In the genomic region with DNA sequence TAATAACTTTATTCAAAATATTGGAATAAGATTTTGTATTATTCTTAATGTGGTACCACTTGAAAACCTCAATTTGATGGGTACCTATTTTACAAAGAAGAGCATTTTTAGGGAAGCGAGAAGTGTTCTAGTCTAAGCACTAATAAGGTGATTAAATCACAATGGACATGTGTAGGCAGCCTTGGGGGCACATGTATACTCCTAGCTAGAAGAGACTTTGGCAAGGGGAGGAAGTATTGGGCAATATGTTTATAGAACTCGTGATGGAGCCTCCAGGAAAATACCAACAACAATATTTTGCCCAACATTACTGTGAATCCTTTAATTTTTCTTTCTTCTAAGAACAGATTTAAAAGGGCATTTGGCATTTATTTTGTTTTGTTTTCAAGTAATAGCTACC, we compare ENCODE assay signal across 31 cellular contexts.
DNase-seq lines count a peak whose midpoint lies in the region; ATAC-seq, FAIRE-seq and TF ChIP-seq lines count a peak whose summit lies in the region.
"Had no signal": no experiment of that assay in that cellular context is flagged by ENCODE, and none has a peak within 500 bp of the region (broad histone marks: within the 10 kb centered on the region; RNA-seq: fewer than 3 reads in every experiment).

No MANE protein-coding gene starts in this region.

- POLR2A ChIA-PET in A549 (lab: Yijun Ruan, JAX) (no interaction called here), IMR-90 (lab: Charles Lee; ENCODE audit: unreplicated experiment) (no interaction called here)

- no peak overlapping the region for H2AK9ac ChIP-seq in IMR-90 (replicated peaks; ENCODE audit: low read depth, low read length, poor library complexity)

- CTCF ChIA-PET in A549 (lab: Yijun Ruan, JAX) = no interaction called here
- CTCF ChIA-PET in IMR-90 (lab: Yijun Ruan, JAX) = interaction anchor here (0.5 to 1.6 kb wide), 2 partner anchors 155 to 789 kb away, joined by 4 to 6 read pairs; no protein-coding TSS in a partner anchor

- no peak overlapping the region for H2AFZ ChIP-seq in IMR-90 (replicated peaks; ENCODE audit: low read length, poor library complexity)

- H3K9ac ChIP-seq in IMR-90 (ENCODE audit: low read depth, low read length) = no peak overlapping the region
- H3K9ac ChIP-seq in kidney (ENCODE audit: low read length in 2 of 2) = no peak overlapping the region

- no peak for FAIRE-seq in A549 (lab: Jason Lieb, UNC)
- no peak for FAIRE-seq in kidney (lab: Jason Lieb, UNC)
- FAIRE-seq: G401.6, HTR-8/SVneo, islet of Langerhans had no signal

- H4K91ac ChIP-seq in IMR-90 (ENCODE audit: insufficient read depth, low read depth, low read length) = no peak overlapping the region

- DNase-seq in A549 (ENCODE audit: low read depth in 1 of 2, low spot score in 1 of 2) (no peak), IMR-90 (no peak), epithelial cell of esophagus (ENCODE audit: low read depth) (peak; percentile 40), kidney (no peak), esophagus squamous epithelium (lab: John Stamatoyannopoulos, UW) (no peak)
- DNase-seq: activated CD4-positive, alpha-beta T cell treated with anti-CD3 and anti-CD28 coated beads for 48 hours; activated effector memory CD4-positive, alpha-beta T cell treated with anti-CD3 and anti-CD28 coated beads, Interleukin-2, amount 50 U/mL, for 16 hours; activated naive CD8-positive, alpha-beta T cell treated with anti-CD3 and anti-CD28 coated beads for 36 hours; activated T-cell treated with anti-CD3 and anti-CD28 coated beads, Interleukin-2, amount 50 U/mL, for 1 hour; colonic mucosa; effector CD4-positive, alpha-beta T cell; GOT3; left ventricle myocardium superior; naive thymus-derived CD8-positive, alpha-beta T cell; NCI-H146; NCI-H345; NCI-H748 treated with DMSO at 0.1 percent for 48 hours; nucleus accumbens; T1000; transverse colon had no signal

- no peak overlapping the region for H3K4me3 Mint-ChIP-seq in nephron
- H3K4me3 Mint-ChIP-seq: activated naive CD8-positive, alpha-beta T cell treated with anti-CD3 and anti-CD28 coated beads for 36 hours; mesothelial cell of epicardium; naive thymus-derived CD8-positive, alpha-beta T cell; stimulated activated memory B cell treated with anti-CD40 and anti-IgM and Interleukin-4, amounts not matched to agents 10 μg/mL and 1 μg/mL and 100 μg/mL, for 72 hours had no signal

- H3K4me1 Mint-ChIP-seq in nephron = peaks cover 37% of the 10 kb centered on the region
- H3K4me1 Mint-ChIP-seq: activated naive CD8-positive, alpha-beta T cell treated with anti-CD3 and anti-CD28 coated beads for 36 hours had no signal

- H2AK5ac ChIP-seq in IMR-90 (ENCODE audit: low read depth, low read length) = no peak overlapping the region

- no peaks in the 10 kb centered on the region for H3K27me3 Mint-ChIP-seq in nephron (ENCODE audit: low read depth)
- H3K27me3 Mint-ChIP-seq: activated naive CD8-positive, alpha-beta T cell treated with anti-CD3 and anti-CD28 coated beads for 36 hours; naive thymus-derived CD8-positive, alpha-beta T cell; stimulated activated memory B cell treated with anti-CD40 and anti-IgM and Interleukin-4, amounts not matched to agents 10 μg/mL and 1 μg/mL and 100 μg/mL, for 72 hours had no signal

- dilution Hi-C loops in IMR-90 (cut with HindIII; ENCODE audit: low sequenced_read_pairs, unreplicated experiment) = no loop called here

- no peak overlapping the region for H3K23ac ChIP-seq in IMR-90 (ENCODE audit: low read depth, low read length)

- in situ Hi-C loops in IMR-90 (cut with MboI; ENCODE audit: low sequenced_read_pairs) = no loop called here

- no peak overlapping the region for H2BK120ac ChIP-seq in IMR-90 (ENCODE audit: low read depth, low read length)

- H3K4ac ChIP-seq in IMR-90 (ENCODE audit: low read depth, low read length) = no peak overlapping the region

- BruUV-seq in IMR-90 (replicated peaks; lab: Mats Ljungman, UMichigan) = no TSS peak

- no peaks in the 10 kb centered on the region for H3K27me3 ChIP-seq in IMR-90 (ENCODE audit: control insufficient read depth, insufficient read depth, low read length)
- H3K27me3 ChIP-seq in esophagus squamous epithelium = no peaks in the 10 kb centered on the region
- H3K27me3 ChIP-seq: ascending aorta, colonic mucosa, SJCRH30, transverse colon had no signal

- peak overlapping the region; percentile 92 to 98 (median 95) for H3K27ac Mint-ChIP-seq in nephron
- H3K27ac Mint-ChIP-seq: activated naive CD8-positive, alpha-beta T cell treated with anti-CD3 and anti-CD28 coated beads for 36 hours; naive thymus-derived CD8-positive, alpha-beta T cell; stimulated activated memory B cell treated with anti-CD40 and anti-IgM and Interleukin-4, amounts not matched to agents 10 μg/mL and 1 μg/mL and 100 μg/mL, for 72 hours had no signal

- no peak overlapping the region for H3K18ac ChIP-seq in IMR-90 (ENCODE audit: low read depth, low read length)

- no peak overlapping the region for H3K27ac ChIP-seq in A549
- H3K27ac ChIP-seq in IMR-90 (ENCODE audit: insufficient read depth, low read length) = no peak overlapping the region
- H3K27ac ChIP-seq in kidney (ENCODE audit: low read depth in 2 of 2, low read length in 2 of 2) = no peak overlapping the region
- H3K27ac ChIP-seq in esophagus squamous epithelium = no peak overlapping the region
- H3K27ac ChIP-seq: ascending aorta, colonic mucosa, SJCRH30, transverse colon, VCaP had no signal

- peaks cover 10% of the 10 kb centered on the region for H3K9me3 Mint-ChIP-seq in nephron
- H3K9me3 Mint-ChIP-seq: activated naive CD8-positive, alpha-beta T cell treated with anti-CD3 and anti-CD28 coated beads for 36 hours had no signal

- intact Hi-C loops in IMR-90 (cut with micrococcal nuclease) (no loop called here), kidney (cut with DNase I) (no loop called here), esophagus squamous epithelium (cut with DNase I) (no loop called here)

- no peaks in the 10 kb centered on the region for H4K20me1 ChIP-seq in IMR-90 (ENCODE audit: insufficient read depth, low read length)

- no peaks in the 10 kb centered on the region for H3K79me1 ChIP-seq in IMR-90 (ENCODE audit: low read depth in 1 of 2, low read length in 2 of 2)

- no peak overlapping the region for H2BK20ac ChIP-seq in IMR-90 (ENCODE audit: low read depth, low read length)

- H3K4me2 ChIP-seq in A549 (peak overlapping the region; percentile 6; the same call in 2 of the 3 replicates), IMR-90 (ENCODE audit: low read depth, low read length) (no peak overlapping the region)

- TF ChIP-seq CTCF in A549 (IDR thresholded peaks at IDR 0.05) (no peak), IMR-90 (conservative IDR thresholded peaks at IDR 0.05; ENCODE audit: low read depth, low read length) (no peak), epithelial cell of esophagus (IDR thresholded peaks at IDR 0.05; ENCODE audit: insufficient read depth, low read depth, low read length, missing control alignments) (no peak), nephron (IDR thresholded peaks at IDR 0.05; ENCODE audit: unreplicated experiment in 3 of 3) (no peak), kidney (IDR thresholded peaks at IDR 0.05; ENCODE audit: borderline replicate concordance, extremely low read depth, insufficient read depth) (no peak), esophagus squamous epithelium (IDR thresholded peaks at IDR 0.05) (no peak)

- no peak overlapping the region for H3K14ac ChIP-seq in IMR-90 (replicated peaks; ENCODE audit: low read depth, low read length)

- no peak overlapping the region for H4K5ac ChIP-seq in IMR-90 (ENCODE audit: low read depth, low read length)

- TF ChIP-seq RAD21 in A549 (conservative IDR thresholded peaks at IDR 0.05 in 1 of 2, IDR thresholded peaks at IDR 0.05 in 1 of 2) (no peak), IMR-90 (IDR thresholded peaks at IDR 0.05; ENCODE audit: low read length) (no peak)

- H3K4me1 ChIP-seq in A549 (peaks cover 11% of the 10 kb centered on the region; the same call in 1 of the 3 replicates), IMR-90 (ENCODE audit: control insufficient read depth, insufficient read depth, low read length) (no peaks in the 10 kb centered on the region; the same call in 1 of the 2 replicates), kidney (ENCODE audit: control insufficient read depth in 1 of 2, insufficient read depth in 1 of 2, low read depth in 1 of 2, low read length in 2 of 2) (no peaks in the 10 kb centered on the region), esophagus squamous epithelium (peaks cover 0 to 24% (median 0%) of the 10 kb centered on the region in 3 donors)
- H3K4me1 ChIP-seq: ascending aorta, colonic mucosa, transverse colon had no signal

- H3K36me3 ChIP-seq in IMR-90 (ENCODE audit: control insufficient read depth, insufficient read depth, low read length) (no peaks in the 10 kb centered on the region), kidney (ENCODE audit: control insufficient read depth in 1 of 2, insufficient read depth in 2 of 2, low read length in 2 of 2) (no peaks in the 10 kb centered on the region), esophagus squamous epithelium (no peaks in the 10 kb centered on the region)
- H3K36me3 ChIP-seq: ascending aorta, colonic mucosa, SJCRH30, transverse colon had no signal

- 26% methylated on average over 2 of the region's 2 CpGs for WGBS in A549 (ENCODE audit: missing lambda C conversion rate)
- no CpG with 5 or more reads among the region's 2 CpGs for WGBS in IMR-90 (ENCODE audit: extremely low coverage in 2 of 2, insufficient read length in 1 of 2), 2 experiments
- 33 to 43% methylated on average over 2 of the region's 2 CpGs for WGBS in esophagus squamous epithelium, 2 donors

- no peak for TF ChIP-seq EP300 in A549 (IDR thresholded peaks at IDR 0.05)

- no peak overlapping the region for H4K8ac ChIP-seq in IMR-90 (ENCODE audit: low read depth in 2 of 2, low read length in 2 of 2)

- no peak overlapping the region for H2BK5ac ChIP-seq in IMR-90 (ENCODE audit: low read depth, low read length, poor library complexity, severe bottlenecking)

- no peak overlapping the region for H2BK15ac ChIP-seq in IMR-90 (ENCODE audit: low read depth, low read length)

- ATAC-seq in A549 (no peak), IMR-90 (ENCODE audit: low read depth) (no peak), GM21526 (IDR thresholded peaks at IDR 0.05; ENCODE audit: low FRiP score, unreplicated experiment) (no peak), GM18870 (IDR thresholded peaks at IDR 0.05; ENCODE audit: unreplicated experiment) (no peak)
- ATAC-seq: left ventricle myocardium superior; naive thymus-derived CD8-positive, alpha-beta T cell had no signal

- no peaks in the 10 kb centered on the region for H3K36me3 Mint-ChIP-seq in nephron (ENCODE audit: low read depth)
- H3K36me3 Mint-ChIP-seq: activated naive CD8-positive, alpha-beta T cell treated with anti-CD3 and anti-CD28 coated beads for 36 hours; naive thymus-derived CD8-positive, alpha-beta T cell; stimulated activated memory B cell treated with anti-CD40 and anti-IgM and Interleukin-4, amounts not matched to agents 10 μg/mL and 1 μg/mL and 100 μg/mL, for 72 hours had no signal

- no peaks in the 10 kb centered on the region for H3K9me3 ChIP-seq in A549
- H3K9me3 ChIP-seq in IMR-90 (ENCODE audit: control insufficient read depth, insufficient read depth, low read length) = no peaks in the 10 kb centered on the region
- no peaks in the 10 kb centered on the region for H3K9me3 ChIP-seq in kidney (ENCODE audit: control insufficient read depth in 1 of 2, low read length in 2 of 2)
- no peaks in the 10 kb centered on the region for H3K9me3 ChIP-seq in esophagus squamous epithelium
- H3K9me3 ChIP-seq: ascending aorta, colonic mucosa, SJCRH30, transverse colon had no signal

- no peak overlapping the region for H3K56ac ChIP-seq in IMR-90 (ENCODE audit: extremely low read depth, insufficient read depth, low read length)

- H3K4me3 ChIP-seq in A549 (no peak overlapping the region), IMR-90 (ENCODE audit: insufficient read depth, low read depth, low read length) (no peak overlapping the region), epithelial cell of esophagus (ENCODE audit: low read length) (no peak overlapping the region), kidney (ENCODE audit: low read length in 2 of 2) (no peak overlapping the region), esophagus squamous epithelium (no peak overlapping the region)
- H3K4me3 ChIP-seq: ascending aorta, colonic mucosa, SJCRH30, transverse colon had no signal

- TF ChIP-seq POLR2A in A549 (IDR thresholded peaks at IDR 0.05; ENCODE audit: low read length) = no peak
- TF ChIP-seq POLR2A in IMR-90 (IDR thresholded peaks at IDR 0.05; ENCODE audit: low read depth, low read length) = no peak
- no peak for TF ChIP-seq POLR2A in esophagus squamous epithelium (IDR thresholded peaks at IDR 0.05)

- no peaks in the 10 kb centered on the region for H3K9me1 ChIP-seq in IMR-90 (ENCODE audit: insufficient read depth, low read length)
